ENCODE assay signal across 18 cellular contexts in the genomic region with DNA sequence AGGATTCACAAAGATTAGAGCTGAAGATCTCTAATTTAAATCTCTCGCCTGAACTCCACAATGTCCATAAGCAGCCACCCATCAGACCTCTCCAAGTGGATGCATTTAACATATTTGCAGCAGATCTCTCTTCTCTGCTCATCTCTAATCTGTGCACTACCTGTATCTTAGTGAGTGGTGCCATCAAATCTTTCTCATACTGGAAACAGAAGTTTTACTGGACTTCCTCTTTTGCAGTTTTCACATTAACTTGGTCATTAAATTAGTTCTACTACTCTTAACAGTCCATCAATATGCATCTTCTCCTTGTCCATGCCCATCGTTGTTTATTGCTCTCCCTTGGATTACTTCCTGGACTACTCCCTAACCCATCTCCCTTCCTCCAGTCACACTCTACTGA.
"Had no signal": no experiment of that assay in that cellular context is flagged by ENCODE, and none has a peak within 500 bp of the region (broad histone marks: within the 10 kb centered on the region; RNA-seq: fewer than 3 reads in every experiment).

No MANE protein-coding gene starts in this region.

- H3K9me3 ChIP-seq: heart left ventricle, lower lobe of right lung, right lobe of liver, tibial nerve had no signal

- H2AFZ ChIP-seq: neural progenitor cell had no signal

- H3K4me1 Mint-ChIP-seq: neural progenitor cell had no signal

- H3K4me3 ChIP-seq: heart left ventricle, lower lobe of right lung, neural progenitor cell, right lobe of liver, skin epidermis, tibial nerve had no signal

- ATAC-seq: activated CD4-positive, CD25-positive, alpha-beta regulatory T cell treated with anti-CD3 and anti-CD28 coated beads, Interleukin-2, amount 50 U/mL, for 24 hours; heart left ventricle; left lobe of liver; lower lobe of right lung; naive thymus-derived CD4-positive, alpha-beta T cell; right lobe of liver; stimulated activated naive CD8-positive, alpha-beta T cell treated with anti-CD3 and anti-CD28 coated beads, Interleukin-15, amount 100 ng/mL, for 72 hours had no signal

- H3K9me3 Mint-ChIP-seq: activated naive CD4-positive, alpha-beta T cell treated with anti-CD3 and anti-CD28 coated beads for 36 hours; neural progenitor cell; stimulated activated naive CD8-positive, alpha-beta T cell treated with anti-CD3 and anti-CD28 coated beads, Interleukin-15, amount 100 ng/mL, for 72 hours; T-helper 1 cell treated with Interleukin-12 subunit alpha and Interleukin-12 subunit beta and Interleukin-4 antibody, amounts not matched to agents 30 μg/mL and 1 μg/mL, for 36 hours had no signal

- H3K36me3 ChIP-seq: lower lobe of right lung, neural progenitor cell, right lobe of liver, tibial nerve had no signal

- H3K4me3 Mint-ChIP-seq: activated naive CD4-positive, alpha-beta T cell treated with anti-CD3 and anti-CD28 coated beads for 36 hours; naive thymus-derived CD4-positive, alpha-beta T cell; neural progenitor cell; stimulated activated naive CD8-positive, alpha-beta T cell treated with anti-CD3 and anti-CD28 coated beads, Interleukin-15, amount 100 ng/mL, for 72 hours; T-helper 1 cell treated with Interleukin-12 subunit alpha and Interleukin-12 subunit beta and Interleukin-4 antibody, amounts not matched to agents 30 μg/mL and 1 μg/mL, for 36 hours had no signal

- H3K27me3 ChIP-seq: heart left ventricle, neural progenitor cell, right lobe of liver, tibial nerve had no signal

- H3K4me1 ChIP-seq: neural progenitor cell, right lobe of liver, tibial nerve had no signal

- H3K4me2 ChIP-seq: neural progenitor cell had no signal

- H3K27ac Mint-ChIP-seq: activated naive CD4-positive, alpha-beta T cell treated with anti-CD3 and anti-CD28 coated beads for 36 hours; neural progenitor cell; T-helper 1 cell treated with Interleukin-12 subunit alpha and Interleukin-12 subunit beta and Interleukin-4 antibody, amounts not matched to agents 30 μg/mL and 1 μg/mL, for 36 hours had no signal

- H3K36me3 Mint-ChIP-seq: neural progenitor cell had no signal

- H3K27me3 Mint-ChIP-seq: naive thymus-derived CD4-positive, alpha-beta T cell; stimulated activated naive CD8-positive, alpha-beta T cell treated with anti-CD3 and anti-CD28 coated beads, Interleukin-15, amount 100 ng/mL, for 72 hours had no signal

- DNase-seq: activated CD4-positive, alpha-beta T cell treated with anti-CD3 and anti-CD28 coated beads, Interleukin-2, amount 50 U/mL, for 1 hour; activated naive CD4-positive, alpha-beta T cell treated with anti-CD3 and anti-CD28 coated beads for 36 hours; activated T-cell treated with anti-CD3 and anti-CD28 coated beads, Interleukin-2, amount 50 U/mL, for 1 hour; heart left ventricle; lower lobe of right lung; naive thymus-derived CD4-positive, alpha-beta T cell; posterior cingulate gyrus; right lobe of liver; stimulated activated CD4-positive, alpha-beta T cell treated with anti-CD3 and anti-CD28 coated beads, Interleukin-1b, Interleukin-23, amount 100 ng/mL, for 48 hours; stimulated activated naive CD8-positive, alpha-beta T cell treated with anti-CD3 and anti-CD28 coated beads, Interleukin-15, amount 100 ng/mL, for 72 hours had no signal

- H3K9ac ChIP-seq: neural progenitor cell had no signal

- H3K27ac ChIP-seq: epithelial cell of prostate, heart left ventricle, lower lobe of right lung, neural progenitor cell, right lobe of liver, skin epidermis, tibial nerve, VCaP had no signal
